ENCODE assay signal across 14 cellular contexts in the genomic region with DNA sequence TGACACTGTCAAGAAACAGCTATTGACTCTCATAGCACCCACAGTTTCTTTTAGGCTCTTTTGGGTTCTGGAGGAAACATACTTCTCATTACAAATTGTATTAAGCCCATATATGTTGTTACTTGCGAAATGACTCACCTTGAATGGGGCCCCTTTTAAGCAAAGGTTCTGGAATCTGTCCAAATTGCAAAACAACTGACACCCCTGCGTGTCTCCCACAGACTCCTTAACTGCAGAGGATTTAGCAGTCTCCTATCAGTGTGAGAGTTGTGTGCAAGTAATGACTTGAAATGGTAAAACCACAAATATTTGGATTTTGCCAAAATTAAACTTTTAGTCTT.
"Had no signal": no experiment of that assay in that cellular context is flagged by ENCODE, and none has a peak within 500 bp of the region (broad histone marks: within the 10 kb centered on the region; RNA-seq: fewer than 3 reads in every experiment).

No MANE protein-coding gene starts in this region.

- H3K36me3 Mint-ChIP-seq: natural killer cell treated with Interleukin-12 subunit alpha and Interleukin-12 subunit beta and Interleukin-15 and Interleukin-18, amount 100 ng/mL, for 72 hours had no signal

- H3K36me3 ChIP-seq: cardiac muscle cell, colonic mucosa, upper lobe of left lung had no signal

- H3K27me3 ChIP-seq: cardiac muscle cell, colonic mucosa, upper lobe of left lung had no signal

- H3K9me3 Mint-ChIP-seq: activated T-cell treated with anti-CD3 and anti-CD28 coated beads, Interleukin-2, amount 50 U/mL, for 24 hours; natural killer cell treated with Interleukin-12 subunit alpha and Interleukin-12 subunit beta and Interleukin-15 and Interleukin-18, amount 100 ng/mL, for 72 hours; stimulated activated naive CD8-positive, alpha-beta T cell treated with anti-CD3 and anti-CD28 coated beads, Interleukin-15, Interleukin-2, amounts not matched to agents 100 ng/mL and 50 ng/mL, for 24 hours had no signal

- H3K27me3 Mint-ChIP-seq: activated T-cell treated with anti-CD3 and anti-CD28 coated beads, Interleukin-2, amount 50 U/mL, for 24 hours; natural killer cell treated with Interleukin-12 subunit alpha and Interleukin-12 subunit beta and Interleukin-15 and Interleukin-18, amount 100 ng/mL, for 72 hours; stimulated activated naive CD8-positive, alpha-beta T cell treated with anti-CD3 and anti-CD28 coated beads, Interleukin-15, Interleukin-2, amounts not matched to agents 100 ng/mL and 50 ng/mL, for 24 hours had no signal

- H3K4me1 ChIP-seq: colonic mucosa, psoas muscle, upper lobe of left lung had no signal

- FAIRE-seq: endothelial cell of umbilical vein had no signal

- H3K27ac ChIP-seq: cardiac muscle cell, colonic mucosa, psoas muscle, upper lobe of left lung had no signal

- DNase-seq: activated CD4-positive, alpha-beta T cell treated with anti-CD3 and anti-CD28 coated beads, Interleukin-2, amount 50 U/mL, for 4 hours; activated effector memory CD4-positive, alpha-beta T cell treated with anti-CD3 and anti-CD28 coated beads, Interleukin-2, amount 50 U/mL, for 16 hours; activated T-cell treated with anti-CD3 and anti-CD28 coated beads, Interleukin-2, amount 50 U/mL, for 24 hours; colonic mucosa; glutamatergic neuron; psoas muscle; stimulated activated CD4-positive, alpha-beta T cell treated with anti-CD3 and anti-CD28 coated beads, Interleukin-4, amount 100 ng/mL, for 1 hour; stimulated activated CD8-positive, alpha-beta memory T cell treated with anti-CD3 and anti-CD28 coated beads, Interleukin-4, amount 100 ng/mL, for 48 hours; upper lobe of left lung had no signal

- H3K4me3 Mint-ChIP-seq: activated T-cell treated with anti-CD3 and anti-CD28 coated beads, Interleukin-2, amount 50 U/mL, for 24 hours; natural killer cell treated with Interleukin-12 subunit alpha and Interleukin-12 subunit beta and Interleukin-15 and Interleukin-18, amount 100 ng/mL, for 72 hours; stimulated activated naive CD8-positive, alpha-beta T cell treated with anti-CD3 and anti-CD28 coated beads, Interleukin-15, Interleukin-2, amounts not matched to agents 100 ng/mL and 50 ng/mL, for 24 hours had no signal

- H3K9me3 ChIP-seq: colonic mucosa, psoas muscle, upper lobe of left lung had no signal

- H3K4me3 ChIP-seq: cardiac muscle cell, colonic mucosa, psoas muscle, upper lobe of left lung had no signal

- H3K27ac Mint-ChIP-seq: activated naive CD4-positive, alpha-beta T cell treated with anti-CD3 and anti-CD28 coated beads, Interleukin-2, amount 50 U/mL, for 72 hours; activated T-cell treated with anti-CD3 and anti-CD28 coated beads, Interleukin-2, amount 50 U/mL, for 24 hours; natural killer cell treated with Interleukin-12 subunit alpha and Interleukin-12 subunit beta and Interleukin-15 and Interleukin-18, amount 100 ng/mL, for 72 hours; stimulated activated naive CD8-positive, alpha-beta T cell treated with anti-CD3 and anti-CD28 coated beads, Interleukin-15, Interleukin-2, amounts not matched to agents 100 ng/mL and 50 ng/mL, for 24 hours had no signal
